ENCODE assay signal across 27 cellular contexts in genomic region chr3:48023377-48023776, GRCh38. TPM values are rescaled to one million over a fixed set of nuclear protein-coding genes. Genes with fewer than 3 reads are reported as not detected.
DNase-seq lines count a peak whose midpoint lies in the region; FAIRE-seq and TF ChIP-seq lines count a peak whose summit lies in the region.
"Had no signal": no experiment of that assay in that cellular context is flagged by ENCODE, and none has a peak within 500 bp of the region (broad histone marks: within the 10 kb centered on the region; RNA-seq: fewer than 3 reads in every experiment).

No MANE protein-coding gene starts in this region.

- H3K36me3 ChIP-seq in adipocyte (ENCODE audit: control insufficient read depth, insufficient read depth, low read length, severe bottlenecking): no peaks in the 10 kb centered on the region
- H3K36me3 ChIP-seq in left ventricle myocardium inferior: no peaks in the 10 kb centered on the region
- H3K36me3 ChIP-seq in osteoblast (ENCODE audit: insufficient read depth, low read length): no peaks in the 10 kb centered on the region
- no peaks in the 10 kb centered on the region for H3K36me3 ChIP-seq in OCI-LY7 (ENCODE audit: insufficient read depth, low read length)
- no peaks in the 10 kb centered on the region for H3K36me3 ChIP-seq in hepatocyte (replicated peaks; ENCODE audit: insufficient read depth, low read depth)
- H3K36me3 ChIP-seq: colonic mucosa, lower lobe of right lung, stomach had no signal

- BruUV-seq in OCI-LY7 (replicated peaks; lab: Mats Ljungman, UMichigan): no TSS peak

- H3K9me3 ChIP-seq in adipocyte (ENCODE audit: control insufficient read depth, low read length) (no peaks in the 10 kb centered on the region), left ventricle myocardium inferior (replicated peaks) (no peaks in the 10 kb centered on the region), osteoblast (ENCODE audit: low read depth, low read length) (no peaks in the 10 kb centered on the region), OCI-LY7 (ENCODE audit: low read length) (no peaks in the 10 kb centered on the region), hepatocyte (ENCODE audit: low read depth) (no peaks in the 10 kb centered on the region)
- H3K9me3 ChIP-seq: colonic mucosa, lower lobe of right lung, spleen, stomach had no signal

- H3K9ac ChIP-seq in adipocyte (ENCODE audit: low read length): no peak overlapping the region
- H3K9ac ChIP-seq: parathyroid adenoma had no signal

- no peaks in the 10 kb centered on the region for H3K27me3 ChIP-seq in adipocyte (replicated peaks; ENCODE audit: control insufficient read depth, insufficient read depth, low read length)
- no peaks in the 10 kb centered on the region for H3K27me3 ChIP-seq in left ventricle myocardium inferior (ENCODE audit: low read depth)
- H3K27me3 ChIP-seq in osteoblast (ENCODE audit: insufficient read depth, low read length): no peaks in the 10 kb centered on the region
- H3K27me3 ChIP-seq in hepatocyte: no peaks in the 10 kb centered on the region
- H3K27me3 ChIP-seq: colonic mucosa, spleen, stomach had no signal

- FAIRE-seq in G401.6 (lab: Jason Lieb, UNC): peak; percentile 17
- FAIRE-seq: GM12892, HTR-8/SVneo, RCC 7860 had no signal

- H3K79me2 ChIP-seq in osteoblast (ENCODE audit: insufficient read depth, low read length) (peaks cover 96% of the 10 kb centered on the region), OCI-LY7 (ENCODE audit: insufficient read depth, low read depth, low read length) (no peaks in the 10 kb centered on the region), hepatocyte (peaks cover 99% of the 10 kb centered on the region)
- H3K79me2 ChIP-seq: parathyroid adenoma had no signal

- H3K4me2 ChIP-seq in osteoblast (ENCODE audit: insufficient read depth, low read length) (no peak overlapping the region), OCI-LY7 (ENCODE audit: low read length) (no peak overlapping the region), hepatocyte (no peak overlapping the region)

- TF ChIP-seq CTCF in left ventricle myocardium inferior (IDR thresholded peaks at IDR 0.05; ENCODE audit: borderline replicate concordance): no peak
- no peak for TF ChIP-seq CTCF in osteoblast (IDR thresholded peaks at IDR 0.05; ENCODE audit: extremely low read depth, low read depth, low read length)
- TF ChIP-seq CTCF in OCI-LY7 (conservative IDR thresholded peaks at IDR 0.05; ENCODE audit: low read length): no peak
- TF ChIP-seq CTCF in hepatocyte (IDR thresholded peaks at IDR 0.05; ENCODE audit: poor library complexity): no peak

- H3K9me2 ChIP-seq in OCI-LY7 (ENCODE audit: insufficient read depth, low read length) (no peaks in the 10 kb centered on the region), hepatocyte (replicated peaks; ENCODE audit: insufficient read depth) (no peaks in the 10 kb centered on the region)

- POLR2A ChIA-PET in OCI-LY7 (lab: Charles Lee): no interaction called here

- WGBS in hepatocyte (ENCODE audit: low lambda C conversion rate, missing lambda C conversion rate): 86% methylated on average over 1 of the region's 1 CpG

- intact Hi-C loops in left ventricle myocardium inferior (cut with micrococcal nuclease): no loop called here
- intact Hi-C loops in OCI-LY7 (cut with micrococcal nuclease; ENCODE audit: unreplicated experiment): no loop called here

- H3K4me3 ChIP-seq in adipocyte (ENCODE audit: low read length) (no peak overlapping the region), left ventricle myocardium inferior (no peak overlapping the region), osteoblast (ENCODE audit: insufficient read depth, low read length) (no peak overlapping the region), OCI-LY7 (ENCODE audit: low read depth, low read length, poor library complexity, severe bottlenecking) (no peak overlapping the region), hepatocyte (no peak overlapping the region)
- H3K4me3 ChIP-seq: colonic mucosa, lower lobe of right lung, spleen, stomach had no signal

- H2AFZ ChIP-seq in osteoblast (ENCODE audit: low read length) (no peak overlapping the region), OCI-LY7 (ENCODE audit: low read length) (no peak overlapping the region), hepatocyte (no peak overlapping the region)
- H2AFZ ChIP-seq: parathyroid adenoma had no signal

- H3K4me1 ChIP-seq in adipocyte (ENCODE audit: control insufficient read depth, insufficient read depth, low read length) (peaks cover 16% of the 10 kb centered on the region), left ventricle myocardium inferior (peaks cover 87% of the 10 kb centered on the region), osteoblast (ENCODE audit: insufficient read depth, low read length) (peaks cover 7% of the 10 kb centered on the region), OCI-LY7 (ENCODE audit: insufficient read depth, low read length, poor library complexity, severe bottlenecking) (peaks cover 10% of the 10 kb centered on the region), hepatocyte (ENCODE audit: insufficient read depth) (peaks cover 29% of the 10 kb centered on the region)
- H3K4me1 ChIP-seq: colonic mucosa had no signal

- H3K27ac ChIP-seq in left ventricle myocardium inferior (replicated peaks) (peak overlapping the region; percentile 65), osteoblast (ENCODE audit: low read depth, low read length) (no peak overlapping the region), OCI-LY7 (ENCODE audit: low read depth, low read length, poor library complexity, severe bottlenecking) (no peak overlapping the region), hepatocyte (no peak overlapping the region)
- H3K27ac ChIP-seq: colonic mucosa, lower lobe of right lung, parathyroid adenoma, stomach had no signal

- DNase-seq in adipocyte (ENCODE audit: low read depth): peak; percentile 17
- DNase-seq in left ventricle myocardium inferior: no peak
- peak; percentile 1 for DNase-seq in osteoblast (ENCODE audit: insufficient read length, low spot score, missing footprints)
- DNase-seq in OCI-LY7 (ENCODE audit: low spot score): no peak
- DNase-seq in SIG-M5 (lab: John Stamatoyannopoulos, UW): no peak
- no peak for DNase-seq in AML-193 (lab: John Stamatoyannopoulos, UW)
- no peak for DNase-seq in hepatocyte (ENCODE audit: low spot score)
- DNase-seq: activated CD8-positive, alpha-beta T cell treated with anti-CD3 and anti-CD28 coated beads, Interleukin-2, amount 10 ng/mL, durations not matched to agents 7 days and 5 days; activated naive CD4-positive, alpha-beta T cell treated with anti-CD3 and anti-CD28 coated beads, Interleukin-2, amount 10 ng/mL, durations not matched to agents 7 days and 5 days; activated T-cell treated with anti-CD3 and anti-CD28 coated beads, Interleukin-2, amount 50 U/mL, for 48 hours; anterior cingulate cortex; colonic mucosa; endodermal cell; head of caudate nucleus; immature natural killer cell; Karpas-422; lower lobe of right lung; NCI-H1694 treated with DMSO at 0.1 percent for 48 hours; spleen; stomach; T1000; trophoblast cell had no signal

- CTCF ChIA-PET in OCI-LY7 (lab: Charles Lee; ENCODE audit: unreplicated experiment): no interaction called here

- H4K20me1 ChIP-seq in osteoblast (ENCODE audit: insufficient read depth, low read length) (peaks cover 59% of the 10 kb centered on the region), OCI-LY7 (ENCODE audit: insufficient read depth, low read length) (no peaks in the 10 kb centered on the region), hepatocyte (ENCODE audit: insufficient read depth, poor library complexity, severe bottlenecking) (peaks cover 47% of the 10 kb centered on the region)

RNA-seq across cellular contexts. Expression of gene MAP4, which starts 7.2 kb away (rescaled TPM):
- total RNA-seq in left ventricle myocardium inferior (662 TPM), osteoblast (158 TPM in 2 replicates), OCI-LY7 (2022) (78.4 and 80.1 TPM in 2 replicates), hepatocyte (64.7 and 85.5 TPM in 2 replicates)
- total RNA-seq in OCI-LY7 (2014; rRNA removed; shearing (Covaris generic)): 26.1 and 27.0 TPM in 2 replicates
- polyA plus RNA-seq in hepatocyte: 91.1 and 91.3 TPM in 2 replicates

Comparison
In these comparisons a context has a peak if more than half of its experiments do, and no peak if none do; other contexts are left out.
1. DNase-seq: peak in adipocyte (single experiment) and osteoblast (single experiment); none in left ventricle myocardium inferior (single experiment), OCI-LY7 (single experiment), SIG-M5 (single experiment), AML-193 (0 of 2) and hepatocyte (single experiment).